Comparison of ENCODE assay signal across 8 cellular contexts in the genomic region with DNA sequence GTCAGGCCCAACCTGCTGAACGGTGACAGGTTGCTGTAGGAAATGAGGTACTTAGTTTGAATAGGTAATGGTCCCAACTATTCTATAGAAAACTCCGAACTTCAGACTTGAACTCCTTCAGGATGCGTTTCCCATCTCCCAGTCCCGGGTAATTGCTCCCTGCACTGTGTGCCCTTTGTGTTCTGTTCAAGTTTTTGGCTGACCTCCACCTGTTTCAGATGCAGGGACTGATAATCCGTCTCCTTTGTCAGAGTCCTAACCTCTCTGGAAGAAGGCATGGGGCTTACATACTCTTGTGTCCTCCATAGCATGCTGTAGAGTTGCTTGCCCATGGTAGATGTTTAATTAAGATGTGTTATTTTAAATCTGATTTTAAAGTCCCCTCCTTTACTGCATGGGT.
"Had no signal": no experiment of that assay in that cellular context is flagged by ENCODE, and none has a peak within 500 bp of the region (broad histone marks: within the 10 kb centered on the region; RNA-seq: fewer than 3 reads in every experiment).

No MANE protein-coding gene starts in this region.

- FAIRE-seq: G401.6, GM12878, GM12891, GM12892, GM18507, GM19239 had no signal

- DNase-seq: GDM1, GF-D8 had no signal

- H3K4me3 ChIP-seq: GM12878 had no signal

- ATAC-seq: GM12878 had no signal
